ENCODE assay signal across 1 cellular context in genomic region chr5:150700600-150701377, GRCh38.
TF ChIP-seq lines count a peak whose summit lies in the region.

Gene RBM22 (minus strand): TSS chr5:150701062. CDS start chr5:150700985, 77 bp downstream.

TF ChIP-seq in HepG2, 621 proteins besides CTCF, POLR2A, EP300 and RAD21 (continued from another document and continues in another):
- TF ChIP-seq ZNF275 (CRISPR knock-in tag; IDR thresholded peaks at IDR 0.05; ENCODE audit: borderline replicate concordance), result peak; percentile 81; the same call in 1 of the 2 replicates
- no peak for TF ChIP-seq AHDC1 (CRISPR knock-in tag; IDR thresholded peaks at IDR 0.05; ENCODE audit: borderline replicate concordance)
- TF ChIP-seq ZNF407 (CRISPR knock-in tag; IDR thresholded peaks at IDR 0.05; ENCODE audit: not compliant biosample characterization), result peak; percentile 64
- TF ChIP-seq ZMAT3 (CRISPR knock-in tag; conservative IDR thresholded peaks at IDR 0.05), result peak; percentile 89
- TF ChIP-seq ZNF878 (CRISPR knock-in tag; IDR thresholded peaks at IDR 0.05), result 0 out of 2 replicates have a peak, but pooled peaks have one; percentile 61
- TF ChIP-seq ZNF350 (CRISPR knock-in tag; IDR thresholded peaks at IDR 0.05; ENCODE audit: borderline replicate concordance, low read depth), result peak; percentile 87; the same call in 1 of the 2 replicates
- 0 out of 2 replicates have a peak, but pooled peaks have one; percentile 32 for TF ChIP-seq RARG (CRISPR knock-in tag; IDR thresholded peaks at IDR 0.05; ENCODE audit: low read depth)
- TF ChIP-seq REPIN1 (CRISPR knock-in tag; IDR thresholded peaks at IDR 0.05; ENCODE audit: borderline replicate concordance, low read depth), result peak; percentile 75
- peak; percentile 96 for TF ChIP-seq GABPB1 (CRISPR knock-in tag; IDR thresholded peaks at IDR 0.05)
- peak; percentile 94 for TF ChIP-seq POLR2G (IDR thresholded peaks at IDR 0.05; ENCODE audit: low read depth, low read length)
- no peak for TF ChIP-seq ATF4 (CRISPR knock-in tag; IDR thresholded peaks at IDR 0.05)
- TF ChIP-seq ETS1 (CRISPR knock-in tag; IDR thresholded peaks at IDR 0.05), result 0 out of 2 replicates have a peak, but pooled peaks have one; percentile 32
- peak; percentile 87 for TF ChIP-seq DR1 (CRISPR knock-in tag; IDR thresholded peaks at IDR 0.05)
- peak; percentile 30; the same call in 1 of the 2 replicates for TF ChIP-seq ZMYM2 (CRISPR knock-in tag; IDR thresholded peaks at IDR 0.05)
- TF ChIP-seq PLRG1 (conservative IDR thresholded peaks at IDR 0.05), result no peak
- no peak for TF ChIP-seq ZNF101 (CRISPR knock-in tag; IDR thresholded peaks at IDR 0.05; ENCODE audit: borderline replicate concordance, low read depth)
- TF ChIP-seq KMT2A (CRISPR knock-in tag; IDR thresholded peaks at IDR 0.05), result peak; percentile 60; the same call in 1 of the 2 replicates
- no peak for TF ChIP-seq ZNF576 (CRISPR knock-in tag; IDR thresholded peaks at IDR 0.05)
- peak; percentile 96 for TF ChIP-seq GMEB2 (CRISPR knock-in tag; IDR thresholded peaks at IDR 0.05; ENCODE audit: low read depth)
- peak; percentile 37; the same call in 1 of the 2 replicates for TF ChIP-seq MIER3 (CRISPR knock-in tag; IDR thresholded peaks at IDR 0.05; ENCODE audit: borderline replicate concordance)
- TF ChIP-seq HMG20A (CRISPR knock-in tag; IDR thresholded peaks at IDR 0.05; ENCODE audit: borderline replicate concordance), result no peak
- TF ChIP-seq ZNF556 (CRISPR knock-in tag; IDR thresholded peaks at IDR 0.05; ENCODE audit: borderline replicate concordance), result no peak; the same call in 1 of the 2 replicates
- TF ChIP-seq NFYC (CRISPR knock-in tag; IDR thresholded peaks at IDR 0.05), result peak; percentile 36
- TF ChIP-seq LCORL (IDR thresholded peaks at IDR 0.05), result no peak
- TF ChIP-seq LCORL (CRISPR knock-in tag; IDR thresholded peaks at IDR 0.05), result peak; percentile 45; the same call in 1 of the 2 replicates
- peak; percentile 30; the same call in 1 of the 2 replicates for TF ChIP-seq BCL6 (CRISPR knock-in tag; IDR thresholded peaks at IDR 0.05)
- TF ChIP-seq EEA1 (CRISPR knock-in tag; IDR thresholded peaks at IDR 0.05; ENCODE audit: borderline replicate concordance), result peak; percentile 88; the same call in 1 of the 2 replicates
- TF ChIP-seq TRIM24 (CRISPR knock-in tag; IDR thresholded peaks at IDR 0.05), result no peak
- TF ChIP-seq HDAC1 (CRISPR knock-in tag; IDR thresholded peaks at IDR 0.05), result peak; percentile 79
- TF ChIP-seq ZNF691 (CRISPR knock-in tag; IDR thresholded peaks at IDR 0.05; ENCODE audit: borderline replicate concordance, low read depth), result no peak
- TF ChIP-seq DDIT3 (CRISPR knock-in tag; IDR thresholded peaks at IDR 0.05), result no peak
- 0 out of 2 replicates have a peak, but pooled peaks have one; percentile 63 for TF ChIP-seq BCL3 (CRISPR knock-in tag; IDR thresholded peaks at IDR 0.05)
- TF ChIP-seq CBX5 (CRISPR knock-in tag; IDR thresholded peaks at IDR 0.05; ENCODE audit: borderline replicate concordance), result no peak; the same call in 1 of the 2 replicates
- TF ChIP-seq NFIC (IDR thresholded peaks at IDR 0.05; ENCODE audit: low read length), result peak; percentile 37; the same call in 1 of the 2 replicates
- TF ChIP-seq PHB2 (IDR thresholded peaks at IDR 0.05; ENCODE audit: partially characterized antibody), result no peak
- 0 out of 2 replicates have a peak, but pooled peaks have one; percentile 4 for TF ChIP-seq WIZ (CRISPR knock-in tag; IDR thresholded peaks at IDR 0.05)
- 0 out of 2 replicates have a peak, but pooled peaks have one; percentile 17 for TF ChIP-seq STAT5B (CRISPR knock-in tag; IDR thresholded peaks at IDR 0.05)
- TF ChIP-seq ZNF124 (CRISPR knock-in tag; IDR thresholded peaks at IDR 0.05), result no peak
